3 cellular contexts compared by ENCODE assay signal in the genomic region with DNA sequence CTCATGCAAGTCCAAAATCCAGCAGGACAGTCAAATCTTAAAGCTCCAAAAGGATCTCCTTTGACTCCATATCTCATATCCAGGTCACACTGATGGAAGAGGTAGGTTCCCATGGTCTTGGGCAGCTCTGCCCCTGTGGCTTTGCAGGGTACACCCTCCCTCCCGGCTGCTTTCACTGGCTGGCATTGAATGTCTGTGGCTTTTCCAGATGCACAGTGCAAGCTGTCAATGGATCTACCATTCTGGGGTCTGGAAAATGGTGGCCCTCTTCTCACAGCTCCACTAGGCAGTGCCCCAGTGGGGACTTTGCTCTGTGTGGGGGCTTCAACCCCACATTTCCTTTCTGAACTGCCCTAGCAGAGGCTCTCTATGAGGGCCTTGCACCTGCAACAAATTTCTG. TPM values are rescaled to one million over a fixed set of nuclear protein-coding genes. Genes with fewer than 3 reads are reported as not detected.
"Had no signal": no experiment of that assay in that cellular context is flagged by ENCODE, and none has a peak within 500 bp of the region (broad histone marks: within the 10 kb centered on the region; RNA-seq: fewer than 3 reads in every experiment).

No MANE protein-coding gene starts in this region.

RNA-seq across cellular contexts. Expression of gene LRRC3B, which starts 19.3 kb away (rescaled TPM):
- total RNA-seq: subcutaneous adipose tissue, suprapubic skin, thoracic aorta had no signal
